ENCODE assay signal across 1 cellular context in the genomic region with DNA sequence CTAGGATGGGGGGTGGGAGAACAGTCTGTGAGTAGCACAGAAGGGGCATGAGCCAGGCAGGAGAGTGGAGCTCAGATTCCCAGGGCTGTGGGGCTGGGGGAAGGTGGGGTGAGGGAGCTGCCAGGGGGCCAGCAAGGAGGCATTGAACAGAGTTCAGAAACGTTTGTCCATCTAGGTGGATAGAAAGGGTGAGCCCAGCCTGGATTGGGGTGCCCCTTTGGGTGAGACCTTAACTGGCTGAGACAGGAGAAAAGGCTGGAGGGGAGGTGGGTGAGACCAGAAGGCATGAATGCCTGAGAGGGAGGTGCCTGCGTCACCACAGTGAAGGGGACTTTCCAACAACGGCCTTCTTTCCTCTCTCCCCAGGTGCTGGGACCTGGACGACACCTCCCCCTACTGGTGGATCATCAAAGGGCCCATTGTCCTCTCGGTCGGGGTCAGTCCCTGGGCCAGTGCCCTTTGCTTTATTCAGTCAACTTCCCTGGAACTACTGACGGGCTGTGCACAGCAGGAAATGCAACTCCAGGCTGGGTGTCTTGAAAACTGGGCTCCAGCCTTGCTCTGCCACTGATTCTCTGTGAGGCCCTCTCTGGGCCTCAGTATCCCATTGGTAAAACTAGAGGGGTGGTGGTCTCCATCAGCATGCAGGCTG.
TF ChIP-seq lines count a peak whose summit lies in the region.

No MANE protein-coding gene starts in this region.

TF ChIP-seq in WTC11, 78 proteins besides CTCF, POLR2A, EP300 and RAD21 (continued from another document):
- TF ChIP-seq, protein P1, sequence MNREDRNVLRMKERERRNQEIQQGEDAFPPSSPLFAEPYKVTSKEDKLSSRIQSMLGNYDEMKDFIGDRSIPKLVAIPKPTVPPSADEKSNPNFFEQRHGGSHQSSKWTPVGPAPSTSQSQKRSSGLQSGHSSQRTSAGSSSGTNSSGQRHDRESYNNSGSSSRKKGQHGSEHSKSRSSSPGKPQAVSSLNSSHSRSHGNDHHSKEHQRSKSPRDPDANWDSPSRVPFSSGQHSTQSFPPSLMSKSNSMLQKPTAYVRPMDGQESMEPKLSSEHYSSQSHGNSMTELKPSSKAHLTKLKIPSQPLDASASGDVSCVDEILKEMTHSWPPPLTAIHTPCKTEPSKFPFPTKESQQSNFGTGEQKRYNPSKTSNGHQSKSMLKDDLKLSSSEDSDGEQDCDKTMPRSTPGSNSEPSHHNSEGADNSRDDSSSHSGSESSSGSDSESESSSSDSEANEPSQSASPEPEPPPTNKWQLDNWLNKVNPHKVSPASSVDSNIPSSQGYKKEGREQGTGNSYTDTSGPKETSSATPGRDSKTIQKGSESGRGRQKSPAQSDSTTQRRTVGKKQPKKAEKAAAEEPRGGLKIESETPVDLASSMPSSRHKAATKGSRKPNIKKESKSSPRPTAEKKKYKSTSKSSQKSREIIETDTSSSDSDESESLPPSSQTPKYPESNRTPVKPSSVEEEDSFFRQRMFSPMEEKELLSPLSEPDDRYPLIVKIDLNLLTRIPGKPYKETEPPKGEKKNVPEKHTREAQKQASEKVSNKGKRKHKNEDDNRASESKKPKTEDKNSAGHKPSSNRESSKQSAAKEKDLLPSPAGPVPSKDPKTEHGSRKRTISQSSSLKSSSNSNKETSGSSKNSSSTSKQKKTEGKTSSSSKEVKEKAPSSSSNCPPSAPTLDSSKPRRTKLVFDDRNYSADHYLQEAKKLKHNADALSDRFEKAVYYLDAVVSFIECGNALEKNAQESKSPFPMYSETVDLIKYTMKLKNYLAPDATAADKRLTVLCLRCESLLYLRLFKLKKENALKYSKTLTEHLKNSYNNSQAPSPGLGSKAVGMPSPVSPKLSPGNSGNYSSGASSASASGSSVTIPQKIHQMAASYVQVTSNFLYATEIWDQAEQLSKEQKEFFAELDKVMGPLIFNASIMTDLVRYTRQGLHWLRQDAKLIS (CRISPR knock-in tag; IDR thresholded peaks at IDR 0.05; ENCODE audit: borderline replicate concordance), result no peak
- TF ChIP-seq JUN (CRISPR knock-in tag; IDR thresholded peaks at IDR 0.05) (no peak), TEAD4 (CRISPR knock-in tag; IDR thresholded peaks at IDR 0.05) (no peak), CBFB (CRISPR knock-in tag; IDR thresholded peaks at IDR 0.05; ENCODE audit: low read depth) (no peak), PRRX2 (CRISPR knock-in tag; IDR thresholded peaks at IDR 0.05) (no peak)
